ENCODE assay signal across 25 cellular contexts in genomic region chr10:71249996-71250395, GRCh38.
"Had no signal": no experiment of that assay in that cellular context is flagged by ENCODE, and none has a peak within 500 bp of the region (broad histone marks: within the 10 kb centered on the region; RNA-seq: fewer than 3 reads in every experiment).

No MANE protein-coding gene starts in this region.

- H3K27me3 ChIP-seq: ascending aorta, brain microvascular endothelial cell, gastroesophageal sphincter, ovary, upper lobe of left lung, vagina had no signal

- H3K36me3 ChIP-seq: ascending aorta, brain microvascular endothelial cell, gastroesophageal sphincter, ovary, thoracic aorta, upper lobe of left lung, vagina had no signal

- H3K4me1 Mint-ChIP-seq: activated CD4-positive, alpha-beta T cell treated with anti-CD3 and anti-CD28 coated beads, Interleukin-2, amount 10 ng/mL, durations not matched to agents 24 days and 14 days; activated naive CD4-positive, alpha-beta T cell treated with anti-CD3 and anti-CD28 coated beads, Interleukin-2, amount 10 ng/mL, durations not matched to agents 7 days and 5 days; activated naive CD8-positive, alpha-beta T cell treated with anti-CD3 and anti-CD28 coated beads, Interleukin-2, amount 10 ng/mL, durations not matched to agents 7 days and 5 days; immature natural killer cell; natural killer cell had no signal

- H3K4me3 Mint-ChIP-seq: activated CD4-positive, alpha-beta memory T cell treated with anti-CD3 and anti-CD28 coated beads for 36 hours; activated CD4-positive, alpha-beta T cell treated with anti-CD3 and anti-CD28 coated beads, Interleukin-2, amount 10 ng/mL, durations not matched to agents 24 days and 14 days; activated naive CD4-positive, alpha-beta T cell treated with anti-CD3 and anti-CD28 coated beads, Interleukin-2, amount 10 ng/mL, durations not matched to agents 7 days and 5 days; activated naive CD8-positive, alpha-beta T cell treated with anti-CD3 and anti-CD28 coated beads, Interleukin-2, amount 10 ng/mL, durations not matched to agents 7 days and 5 days; activated T-cell treated with anti-CD3 and anti-CD28 coated beads, Interleukin-2, amount 50 U/mL, for 24 hours; immature natural killer cell; natural killer cell had no signal

- H3K9me3 Mint-ChIP-seq: activated CD4-positive, alpha-beta memory T cell treated with anti-CD3 and anti-CD28 coated beads for 36 hours; activated CD4-positive, alpha-beta T cell treated with anti-CD3 and anti-CD28 coated beads, Interleukin-2, amount 10 ng/mL, durations not matched to agents 24 days and 14 days; activated naive CD4-positive, alpha-beta T cell treated with anti-CD3 and anti-CD28 coated beads, Interleukin-2, amount 10 ng/mL, durations not matched to agents 7 days and 5 days; activated naive CD8-positive, alpha-beta T cell treated with anti-CD3 and anti-CD28 coated beads, Interleukin-2, amount 10 ng/mL, durations not matched to agents 7 days and 5 days; activated T-cell treated with anti-CD3 and anti-CD28 coated beads, Interleukin-2, amount 50 U/mL, for 24 hours; immature natural killer cell; natural killer cell had no signal

- H3K9me3 ChIP-seq: ascending aorta, gastroesophageal sphincter, ovary, thoracic aorta, upper lobe of left lung, vagina had no signal

- ATAC-seq: gastroesophageal sphincter, left colon, natural killer cell had no signal

- H3K36me3 Mint-ChIP-seq: activated CD4-positive, alpha-beta memory T cell treated with anti-CD3 and anti-CD28 coated beads for 36 hours; activated naive CD4-positive, alpha-beta T cell treated with anti-CD3 and anti-CD28 coated beads, Interleukin-2, amount 10 ng/mL, durations not matched to agents 7 days and 5 days; activated naive CD8-positive, alpha-beta T cell treated with anti-CD3 and anti-CD28 coated beads, Interleukin-2, amount 10 ng/mL, durations not matched to agents 7 days and 5 days; immature natural killer cell; natural killer cell had no signal

- H3K27ac Mint-ChIP-seq: activated CD4-positive, alpha-beta memory T cell treated with anti-CD3 and anti-CD28 coated beads for 36 hours; activated CD4-positive, alpha-beta T cell treated with anti-CD3 and anti-CD28 coated beads, Interleukin-2, amount 10 ng/mL, durations not matched to agents 24 days and 14 days; activated naive CD4-positive, alpha-beta T cell treated with anti-CD3 and anti-CD28 coated beads, Interleukin-2, amount 10 ng/mL, durations not matched to agents 7 days and 5 days; activated T-cell treated with anti-CD3 and anti-CD28 coated beads, Interleukin-2, amount 50 U/mL, for 24 hours; immature natural killer cell; natural killer cell; progenitor cell of endocrine pancreas had no signal

- H3K4me3 ChIP-seq: ascending aorta, gastroesophageal sphincter, ovary, thoracic aorta, upper lobe of left lung, vagina had no signal

- H3K27ac ChIP-seq: ascending aorta, brain microvascular endothelial cell, gastroesophageal sphincter, ovary, thoracic aorta, upper lobe of left lung, vagina had no signal

- DNase-seq: activated CD4-positive, alpha-beta memory T cell treated with anti-CD3 and anti-CD28 coated beads for 36 hours; activated CD4-positive, alpha-beta T cell treated with anti-CD3 and anti-CD28 coated beads, Interleukin-2, amount 10 ng/mL, durations not matched to agents 24 days and 14 days; activated CD4-positive, CD25-positive, alpha-beta regulatory T cell treated with anti-CD3 and anti-CD28 coated beads, Interleukin-2, amount 50 U/mL, for 72 hours; activated CD8-positive, alpha-beta memory T cell treated with anti-CD3 and anti-CD28 coated beads, Interleukin-2, amount 50 U/mL, for 48 hours; activated gamma-delta T cell; activated naive CD4-positive, alpha-beta T cell treated with anti-CD3 and anti-CD28 coated beads, Interleukin-2, amount 10 ng/mL, durations not matched to agents 7 days and 5 days; activated naive CD8-positive, alpha-beta T cell treated with anti-CD3 and anti-CD28 coated beads, Interleukin-2, amount 10 ng/mL, durations not matched to agents 7 days and 5 days; activated T-cell treated with anti-CD3 and anti-CD28 coated beads, Interleukin-2, amount 50 U/mL, for 24 hours; brain microvascular endothelial cell; central memory CD4-positive, alpha-beta T cell; hypothalamus; immature natural killer cell; kidney; left colon; natural killer cell; ovary; stimulated activated CD4-positive, alpha-beta T cell treated with anti-CD3 and anti-CD28 coated beads, Interleukin-15, amount 100 ng/mL, for 24 hours; stimulated activated naive CD4-positive, alpha-beta T cell treated with Interleukin-2 at 50 U/mL for 16 hours; T-helper 2 cell had no signal
